Comparison of ENCODE assay signal across 10 cellular contexts in the genomic region with DNA sequence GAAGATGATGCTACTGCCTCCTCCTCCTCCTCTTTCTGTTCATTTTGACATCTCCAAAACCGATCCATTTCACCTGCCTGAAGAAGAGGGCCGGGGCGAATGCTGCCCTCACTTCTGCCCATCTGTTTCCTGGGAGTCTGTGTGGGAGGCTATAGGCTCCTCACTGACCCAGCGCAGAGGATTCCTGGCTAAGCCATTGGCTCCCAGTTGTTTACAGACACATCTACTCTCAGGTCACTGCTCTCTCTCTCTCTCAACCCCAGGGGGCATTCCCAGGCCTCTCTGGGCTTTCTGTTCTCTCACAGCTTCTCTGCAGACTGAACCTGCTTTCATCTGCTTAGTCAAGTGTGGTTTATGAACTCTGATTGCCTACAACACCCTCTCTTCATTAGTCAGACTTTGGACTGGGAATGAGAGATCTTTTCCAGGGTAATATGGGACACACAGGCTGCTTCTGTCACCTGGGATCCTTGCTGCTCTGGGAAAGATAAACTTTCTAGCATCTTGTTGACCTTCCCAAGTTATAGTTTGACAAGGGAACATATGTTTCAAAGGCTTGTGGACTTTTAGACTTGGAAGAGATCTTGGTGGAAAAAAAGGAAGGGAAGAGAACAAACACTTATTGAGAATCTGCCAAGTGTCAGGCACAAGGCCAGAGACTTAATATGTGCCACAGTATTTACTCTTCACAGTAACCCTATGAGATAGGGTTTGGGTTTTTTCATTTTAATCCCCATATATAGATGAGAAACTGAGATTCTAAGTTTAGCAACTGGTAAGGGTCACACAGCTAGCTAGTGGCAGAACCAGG. TPM values are rescaled to one million over a fixed set of nuclear protein-coding genes. Genes with fewer than 3 reads are reported as not detected.
A peak's percentile ranks its signal among the peaks of the same experiment; 100 is the strongest.
DNase-seq lines count a peak whose midpoint lies in the region; ATAC-seq, FAIRE-seq and TF ChIP-seq lines count a peak whose summit lies in the region.
"Had no signal": no experiment of that assay in that cellular context is flagged by ENCODE, and none has a peak within 500 bp of the region (broad histone marks: within the 10 kb centered on the region; RNA-seq: fewer than 3 reads in every experiment).

No MANE protein-coding gene starts in this region.

- H3K27ac ChIP-seq in A549, result peak overlapping the region; percentile 81 to 90
- H3K27ac ChIP-seq in layer of hippocampus (ENCODE audit: low read depth, low read length), result peak overlapping the region; percentile 42
- H3K27ac ChIP-seq in tibial nerve, result peak overlapping the region in 3 of 4 donors; percentile 23 to 72 (median 66)

- peak overlapping the region; percentile 98 for H3K27ac Mint-ChIP-seq in activated naive CD4-positive, alpha-beta T cell treated with anti-CD3 and anti-CD28 coated beads, Interleukin-2, amount 50 U/mL, for 24 hours

- TF ChIP-seq POLR2A in A549 (IDR thresholded peaks at IDR 0.05; ENCODE audit: low read length), result no peak
- no peak for TF ChIP-seq POLR2A in tibial nerve (IDR thresholded peaks at IDR 0.05)

- no peak overlapping the region for H3K4me3 ChIP-seq in A549
- H3K4me3 ChIP-seq in tibial nerve, result no peak overlapping the region

- H3K27me3 Mint-ChIP-seq in activated naive CD4-positive, alpha-beta T cell treated with anti-CD3 and anti-CD28 coated beads, Interleukin-2, amount 50 U/mL, for 24 hours, result no peaks in the 10 kb centered on the region

- H3K4me1 ChIP-seq in A549, result peaks cover 59% of the 10 kb centered on the region
- H3K4me1 ChIP-seq in tibial nerve, result peaks cover 0 to 33% (median 23%) of the 10 kb centered on the region in 4 donors

- no peaks in the 10 kb centered on the region for H3K9me3 Mint-ChIP-seq in activated naive CD4-positive, alpha-beta T cell treated with anti-CD3 and anti-CD28 coated beads, Interleukin-2, amount 50 U/mL, for 24 hours

- no peaks in the 10 kb centered on the region for H3K9me3 ChIP-seq in A549
- H3K9me3 ChIP-seq in tibial nerve, result no peaks in the 10 kb centered on the region

- DNase-seq in A549 (ENCODE audit: low read depth in 1 of 2, low spot score in 1 of 2) (peak in 1 of 2 experiments; percentile 95), NCI-H69 (lab: John Stamatoyannopoulos, UW) (peak; percentile 99), tibial nerve (ENCODE audit: low spot score in 2 of 2) (no peak), OCI-M2 (lab: John Stamatoyannopoulos, UW; ENCODE audit: unreplicated experiment) (no peak)
- DNase-seq: left cardiac atrium had no signal

- TF ChIP-seq CTCF in A549 (IDR thresholded peaks at IDR 0.05) (no peak), tibial nerve (IDR thresholded peaks at IDR 0.05) (peak in 1 of 5 experiments; percentile 12)

- H3K36me3 Mint-ChIP-seq in activated naive CD4-positive, alpha-beta T cell treated with anti-CD3 and anti-CD28 coated beads, Interleukin-2, amount 50 U/mL, for 24 hours, result peaks cover 2% of the 10 kb centered on the region

- peak; percentile 24 to 45; a peak in 3 of 5 replicates for TF ChIP-seq EP300 in A549 (IDR thresholded peaks at IDR 0.05)
- no peak for TF ChIP-seq EP300 in tibial nerve (IDR thresholded peaks at IDR 0.05)

- POLR2A ChIA-PET in A549 (lab: Yijun Ruan, JAX), result interaction anchor here (0.6 kb wide), 1 partner anchor 29 kb away, joined by 3 read pairs; no protein-coding TSS in a partner anchor

- 16% methylated on average over 4 of the region's 4 CpGs for WGBS in A549 (ENCODE audit: missing lambda C conversion rate)
- 45 to 53% methylated on average over 4 of the region's 4 CpGs for WGBS in tibial nerve, 2 donors

- H3K27me3 ChIP-seq in layer of hippocampus (ENCODE audit: control insufficient read depth, insufficient read depth, low read length), result no peaks in the 10 kb centered on the region
- no peaks in the 10 kb centered on the region for H3K27me3 ChIP-seq in tibial nerve

- H3K4me2 ChIP-seq in A549, result peak overlapping the region; percentile 68

- ATAC-seq in A549 (peak; percentile 82), GM18520 (IDR thresholded peaks at IDR 0.05; ENCODE audit: unreplicated experiment) (peak; percentile 47), HG02943 (IDR thresholded peaks at IDR 0.05; ENCODE audit: low read depth, unreplicated experiment) (peak; percentile 18)

- TF ChIP-seq RAD21 in A549 (conservative IDR thresholded peaks at IDR 0.05 in 1 of 2, IDR thresholded peaks at IDR 0.05 in 1 of 2), result peak; percentile 25 to 43; a peak in 2 of 5 replicates

- CTCF ChIA-PET in A549 (lab: Yijun Ruan, JAX), result interaction anchor here (1.9 to 5.1 kb wide), 5 partner anchors 7 to 126 kb away, joined by 4 to 66 read pairs (median 44); a partner anchor contains a TSS

- peaks cover 76% of the 10 kb centered on the region for H3K4me1 Mint-ChIP-seq in activated naive CD4-positive, alpha-beta T cell treated with anti-CD3 and anti-CD28 coated beads, Interleukin-2, amount 50 U/mL, for 24 hours

- no peaks in the 10 kb centered on the region for H3K36me3 ChIP-seq in tibial nerve

- no peak for FAIRE-seq in A549 (lab: Jason Lieb, UNC)
- FAIRE-seq: H1 had no signal

- H3K4me3 Mint-ChIP-seq in activated naive CD4-positive, alpha-beta T cell treated with anti-CD3 and anti-CD28 coated beads, Interleukin-2, amount 50 U/mL, for 24 hours, result peak overlapping the region; percentile 80

TF ChIP-seq in A549, 52 proteins besides CTCF, POLR2A, EP300 and RAD21:
- TF ChIP-seq KDM1A (IDR thresholded peaks at IDR 0.05; ENCODE audit: low read depth), result no peak; the same call in 1 of the 2 replicates
- peak; percentile 40; the same call in 1 of the 2 replicates for TF ChIP-seq GATA3 (IDR thresholded peaks at IDR 0.05; ENCODE audit: borderline replicate concordance)
- TF ChIP-seq MYC (IDR thresholded peaks at IDR 0.05; ENCODE audit: borderline replicate concordance, low read length), result peak; percentile 43; the same call in 1 of the 2 replicates
- no peak for TF ChIP-seq FOSB (CRISPR knock-in tag; IDR thresholded peaks at IDR 0.05)
- peak; percentile 41; the same call in 2 of the 3 replicates for TF ChIP-seq SMC3 (IDR thresholded peaks at IDR 0.05)
- TF ChIP-seq MAZ (IDR thresholded peaks at IDR 0.05; ENCODE audit: borderline replicate concordance, low read depth, low read length), result no peak
- peak; percentile 68 to 72 for TF ChIP-seq JUN (IDR thresholded peaks at IDR 0.05)
- TF ChIP-seq, protein P1, sequence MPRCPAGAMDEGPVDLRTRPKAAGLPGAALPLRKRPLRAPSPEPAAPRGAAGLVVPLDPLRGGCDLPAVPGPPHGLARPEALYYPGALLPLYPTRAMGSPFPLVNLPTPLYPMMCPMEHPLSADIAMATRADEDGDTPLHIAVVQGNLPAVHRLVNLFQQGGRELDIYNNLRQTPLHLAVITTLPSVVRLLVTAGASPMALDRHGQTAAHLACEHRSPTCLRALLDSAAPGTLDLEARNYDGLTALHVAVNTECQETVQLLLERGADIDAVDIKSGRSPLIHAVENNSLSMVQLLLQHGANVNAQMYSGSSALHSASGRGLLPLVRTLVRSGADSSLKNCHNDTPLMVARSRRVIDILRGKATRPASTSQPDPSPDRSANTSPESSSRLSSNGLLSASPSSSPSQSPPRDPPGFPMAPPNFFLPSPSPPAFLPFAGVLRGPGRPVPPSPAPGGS (IDR thresholded peaks at IDR 0.05), result 0 out of 3 replicates have a peak, but pooled peaks have one; percentile 55
- TF ChIP-seq, protein P2, sequence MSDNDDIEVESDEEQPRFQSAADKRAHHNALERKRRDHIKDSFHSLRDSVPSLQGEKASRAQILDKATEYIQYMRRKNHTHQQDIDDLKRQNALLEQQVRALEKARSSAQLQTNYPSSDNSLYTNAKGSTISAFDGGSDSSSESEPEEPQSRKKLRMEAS (IDR thresholded peaks at IDR 0.05), result peak; percentile 60; the same call in 1 of the 2 replicates
- no peak for TF ChIP-seq SREBF2 (IDR thresholded peaks at IDR 0.05)
- TF ChIP-seq FOSL2 (IDR thresholded peaks at IDR 0.05), result no peak
- TF ChIP-seq FOSL2 (CRISPR knock-in tag; IDR thresholded peaks at IDR 0.05), result peak; percentile 67
- peak; percentile 27; the same call in 1 of the 2 replicates for TF ChIP-seq JUNB (IDR thresholded peaks at IDR 0.05)

RNA-seq across cellular contexts. Expression of a gene that starts 30.2 kb away (rescaled TPM):
- 97.4 and 99.1 TPM in 2 replicates for polyA plus RNA-seq in A549 (2011; rRNA removed)
- 32.8 and 35.7 TPM in 2 replicates for polyA plus RNA-seq in A549 (2012; cell fraction: cytosol; rRNA removed)
- polyA plus RNA-seq in A549 (2012; cell fraction: nucleus; rRNA removed), result 68.6 and 111 TPM in 2 replicates
- 41.8 to 43.2 TPM (median 42.8 TPM) in 3 replicates for polyA plus RNA-seq in A549 (2017; fragmentation: RNase III; extraction: RNeasy Plus Mini Kit Qiagen cat#74134 plus additional on column Dnase treatment)
- polyA minus RNA-seq in A549 (2011; rRNA and poly(A)+ RNA removed), result 98.4 and 139 TPM in 2 replicates
- 10 to 100 TPM; 32.8 to 47.3 (median 38.3) TPM for total RNA-seq in tibial nerve

Comparison
In these comparisons a context has a peak if more than half of its experiments do, and no peak if none do; other contexts are left out.
1. ATAC-seq: peak in every context shown above with its lines; median percentile 82 in A549; 47 in GM18520; 18 in HG02943.